ENCODE assay signal across 26 cellular contexts in genomic region chr4:176844448-176844847, GRCh38.
"Had no signal": no experiment of that assay in that cellular context is flagged by ENCODE, and none has a peak within 500 bp of the region (broad histone marks: within the 10 kb centered on the region; RNA-seq: fewer than 3 reads in every experiment).

No MANE protein-coding gene starts in this region.

- H3K36me3 ChIP-seq: esophagus muscularis mucosa, gastroesophageal sphincter, heart left ventricle, left lung, neural progenitor cell, right lobe of liver, suprapubic skin, transverse colon, vagina had no signal

- H3K27ac ChIP-seq: esophagus muscularis mucosa, foreskin keratinocyte, gastroesophageal sphincter, heart left ventricle, hepatocyte, left lung, neural progenitor cell, parathyroid adenoma, right lobe of liver, suprapubic skin, transverse colon, vagina had no signal

- H3K9me3 ChIP-seq: esophagus muscularis mucosa, left lung, mucosa of descending colon, right lobe of liver, suprapubic skin, transverse colon, vagina had no signal

- H3K27ac Mint-ChIP-seq: mesothelial cell of epicardium; naive B cell; nephron; neural progenitor cell; progenitor cell of endocrine pancreas; stimulated activated naive CD8-positive, alpha-beta T cell treated with anti-CD3 and anti-CD28 coated beads, Interleukin-15, amount 100 ng/mL, for 72 hours had no signal

- H3K27me3 Mint-ChIP-seq: naive B cell; progenitor cell of endocrine pancreas; stimulated activated naive CD8-positive, alpha-beta T cell treated with anti-CD3 and anti-CD28 coated beads, Interleukin-15, amount 100 ng/mL, for 72 hours had no signal

- ATAC-seq: foreskin keratinocyte; gastroesophageal sphincter; heart left ventricle; left cardiac atrium; left lung; mucosa of descending colon; right lobe of liver; stimulated activated naive CD8-positive, alpha-beta T cell treated with anti-CD3 and anti-CD28 coated beads, Interleukin-15, amount 100 ng/mL, for 72 hours had no signal

- H3K4me1 Mint-ChIP-seq: stimulated activated naive CD8-positive, alpha-beta T cell treated with anti-CD3 and anti-CD28 coated beads, Interleukin-15, amount 100 ng/mL, for 72 hours had no signal

- H3K27me3 ChIP-seq: esophagus muscularis mucosa, foreskin keratinocyte, gastroesophageal sphincter, heart left ventricle, hepatocyte, left lung, neural progenitor cell, right lobe of liver, suprapubic skin, transverse colon, vagina had no signal

- H3K4me3 Mint-ChIP-seq: mesothelial cell of epicardium; naive B cell; nephron; neural progenitor cell; stimulated activated naive CD8-positive, alpha-beta T cell treated with anti-CD3 and anti-CD28 coated beads, Interleukin-15, amount 100 ng/mL, for 72 hours had no signal

- H3K4me3 ChIP-seq: esophagus muscularis mucosa, gastroesophageal sphincter, heart left ventricle, hepatocyte, left lung, mucosa of descending colon, neural progenitor cell, right lobe of liver, suprapubic skin, transverse colon, vagina had no signal

- H3K4me1 ChIP-seq: esophagus muscularis mucosa, gastroesophageal sphincter, left lung, neural progenitor cell, parathyroid adenoma, right lobe of liver, suprapubic skin, transverse colon, vagina had no signal

- DNase-seq: cortex of kidney; foreskin keratinocyte; heart left ventricle; left cardiac atrium; left lung; mesenchymal stem cell; mucosa of descending colon; naive B cell; right lobe of liver; small intestine; stimulated activated CD4-positive, alpha-beta T cell treated with anti-CD3 and anti-CD28 coated beads, Interleukin-1b, Interleukin-23, amount 100 ng/mL, for 48 hours; stimulated activated CD4-positive, alpha-beta T cell treated with anti-CD3 and anti-CD28 coated beads, Interleukin-4, amount 100 ng/mL, for 1 hour; stimulated activated CD8-positive, alpha-beta memory T cell treated with anti-CD3 and anti-CD28 coated beads, Interleukin-4, amount 100 ng/mL, for 48 hours; stimulated activated naive CD4-positive, alpha-beta T cell; stimulated activated naive CD8-positive, alpha-beta T cell treated with anti-CD3 and anti-CD28 coated beads, Interleukin-15, amount 100 ng/mL, for 72 hours; transverse colon had no signal

- H3K36me3 Mint-ChIP-seq: naive B cell, neural progenitor cell had no signal
